10 cellular contexts compared by ENCODE assay signal in genomic region chr9:115944166-115944948, GRCh38.
DNase-seq lines count a peak whose midpoint lies in the region; ATAC-seq and TF ChIP-seq lines count a peak whose summit lies in the region.
"Had no signal": no experiment of that assay in that cellular context is flagged by ENCODE, and none has a peak within 500 bp of the region (broad histone marks: within the 10 kb centered on the region; RNA-seq: fewer than 3 reads in every experiment).

No MANE protein-coding gene starts in this region.

- H3K27ac Mint-ChIP-seq in Caco-2 (ENCODE audit: unreplicated experiment): no peak overlapping the region
- no peak overlapping the region for H3K27ac Mint-ChIP-seq in naive thymus-derived CD8-positive, alpha-beta T cell
- H3K27ac Mint-ChIP-seq: T-helper 1 cell treated with Interleukin-12 subunit alpha and Interleukin-12 subunit beta and Interleukin-4 antibody, amounts not matched to agents 30 μg/mL and 1 μg/mL, for 36 hours had no signal

- TF ChIP-seq POLR2A in Peyer's patch (IDR thresholded peaks at IDR 0.05): no peak

- H3K4me3 ChIP-seq in Caco-2 (ENCODE audit: low read depth, low read length) (no peak overlapping the region), Peyer's patch (no peak overlapping the region), osteoblast (ENCODE audit: insufficient read depth, low read length) (no peak overlapping the region)

- H3K4me2 ChIP-seq in osteoblast (ENCODE audit: insufficient read depth, low read length): peak overlapping the region; percentile 40

- no peak for ATAC-seq in HG03025 (IDR thresholded peaks at IDR 0.05; ENCODE audit: low FRiP score, unreplicated experiment)
- no peak for ATAC-seq in naive thymus-derived CD8-positive, alpha-beta T cell
- no peak for ATAC-seq in activated T-cell treated with anti-CD3 and anti-CD28 coated beads, Interleukin-2, amount 50 U/mL, for 4 hours
- ATAC-seq in HG02870 (IDR thresholded peaks at IDR 0.05; ENCODE audit: unreplicated experiment): no peak

- H3K4me1 ChIP-seq in Caco-2 (no peaks in the 10 kb centered on the region), Peyer's patch (no peaks in the 10 kb centered on the region), osteoblast (ENCODE audit: insufficient read depth, low read length) (peaks cover 46% of the 10 kb centered on the region)

- POLR2A ChIA-PET in Caco-2 (lab: Charles Lee): no interaction called here
- POLR2A ChIA-PET in naive thymus-derived CD8-positive, alpha-beta T cell (lab: Charles Lee): no interaction called here

- no peaks in the 10 kb centered on the region for H3K27me3 Mint-ChIP-seq in Caco-2 (ENCODE audit: insufficient read depth, unreplicated experiment)
- H3K27me3 Mint-ChIP-seq in naive thymus-derived CD8-positive, alpha-beta T cell: peaks cover 0 to 8% (median 0%) of the 10 kb centered on the region in 5 donors
- no peaks in the 10 kb centered on the region for H3K27me3 Mint-ChIP-seq in activated T-cell treated with anti-CD3 and anti-CD28 coated beads, Interleukin-2, amount 50 U/mL, for 4 hours (ENCODE audit: low read depth)

- H3K79me2 ChIP-seq in osteoblast (ENCODE audit: insufficient read depth, low read length): no peaks in the 10 kb centered on the region

- H3K36me3 ChIP-seq in Caco-2 (ENCODE audit: control insufficient read depth, insufficient read depth, low read length): no peaks in the 10 kb centered on the region
- no peaks in the 10 kb centered on the region for H3K36me3 ChIP-seq in Peyer's patch
- H3K36me3 ChIP-seq in osteoblast (ENCODE audit: insufficient read depth, low read length): no peaks in the 10 kb centered on the region

- H3K27me3 ChIP-seq in Caco-2 (replicated peaks; ENCODE audit: control insufficient read depth, insufficient read depth, low read length) (no peaks in the 10 kb centered on the region), Peyer's patch (no peaks in the 10 kb centered on the region), osteoblast (ENCODE audit: insufficient read depth, low read length) (no peaks in the 10 kb centered on the region)

- H2AFZ ChIP-seq in osteoblast (ENCODE audit: low read length): peak overlapping the region; percentile 6

- no peaks in the 10 kb centered on the region for H4K20me1 ChIP-seq in osteoblast (ENCODE audit: insufficient read depth, low read length)

- CTCF ChIA-PET in Caco-2 (lab: Charles Lee): no interaction called here

- no TSS peak for BruUV-seq in Caco-2 (replicated peaks; lab: Mats Ljungman, UMichigan)

- H3K9me3 Mint-ChIP-seq in Caco-2 (ENCODE audit: unreplicated experiment): no peaks in the 10 kb centered on the region
- H3K9me3 Mint-ChIP-seq in naive thymus-derived CD8-positive, alpha-beta T cell: peaks cover 0 to 13% (median 0%) of the 10 kb centered on the region in 9 donors
- no peaks in the 10 kb centered on the region for H3K9me3 Mint-ChIP-seq in activated T-cell treated with anti-CD3 and anti-CD28 coated beads, Interleukin-2, amount 50 U/mL, for 4 hours

- H3K36me3 Mint-ChIP-seq in Caco-2 (ENCODE audit: insufficient read depth, unreplicated experiment): no peaks in the 10 kb centered on the region
- H3K36me3 Mint-ChIP-seq in naive thymus-derived CD8-positive, alpha-beta T cell: no peaks in the 10 kb centered on the region
- H3K36me3 Mint-ChIP-seq in activated T-cell treated with anti-CD3 and anti-CD28 coated beads, Interleukin-2, amount 50 U/mL, for 4 hours (ENCODE audit: insufficient read depth): no peaks in the 10 kb centered on the region

- no peaks in the 10 kb centered on the region for H3K4me1 Mint-ChIP-seq in Caco-2 (ENCODE audit: low read depth, unreplicated experiment)
- H3K4me1 Mint-ChIP-seq in naive thymus-derived CD8-positive, alpha-beta T cell: no peaks in the 10 kb centered on the region
- no peaks in the 10 kb centered on the region for H3K4me1 Mint-ChIP-seq in activated T-cell treated with anti-CD3 and anti-CD28 coated beads, Interleukin-2, amount 50 U/mL, for 4 hours (ENCODE audit: low read depth)

- intact Hi-C loops in Caco-2 (cut with micrococcal nuclease; ENCODE audit: unreplicated experiment): no loop called here

- H3K27ac ChIP-seq in Peyer's patch: peak overlapping the region; percentile 17 to 68 (median 46)
- H3K27ac ChIP-seq in osteoblast (ENCODE audit: low read depth, low read length): peak overlapping the region; percentile 92

- peak; percentile 39 to 69 for DNase-seq in Caco-2
- DNase-seq in Peyer's patch: peak in 2 of 3 donors; percentile 16 to 81
- peak; percentile 100 for DNase-seq in fibroblast of the conjunctiva (ENCODE audit: low read depth)
- peak; percentile 71 for DNase-seq in osteoblast (ENCODE audit: insufficient read length, low spot score, missing footprints)
- no peak for DNase-seq in naive thymus-derived CD8-positive, alpha-beta T cell
- DNase-seq in activated T-cell treated with anti-CD3 and anti-CD28 coated beads, Interleukin-2, amount 50 U/mL, for 4 hours: no peak
- DNase-seq: occipital lobe had no signal

- TF ChIP-seq CTCF in Caco-2 (IDR thresholded peaks at IDR 0.05; ENCODE audit: insufficient read depth in 1 of 2, low read depth in 1 of 2, low read length in 1 of 2, severe bottlenecking in 1 of 2, unreplicated experiment in 1 of 2): no peak
- no peak for TF ChIP-seq CTCF in Peyer's patch (IDR thresholded peaks at IDR 0.05)
- no peak for TF ChIP-seq CTCF in osteoblast (IDR thresholded peaks at IDR 0.05; ENCODE audit: extremely low read depth, low read depth, low read length)

- H3K9me3 ChIP-seq in Caco-2 (no peaks in the 10 kb centered on the region), Peyer's patch (no peaks in the 10 kb centered on the region), osteoblast (ENCODE audit: low read depth, low read length) (no peaks in the 10 kb centered on the region)

- H3K4me3 Mint-ChIP-seq in Caco-2 (ENCODE audit: unreplicated experiment): no peak overlapping the region
- no peak overlapping the region for H3K4me3 Mint-ChIP-seq in naive thymus-derived CD8-positive, alpha-beta T cell
- no peak overlapping the region for H3K4me3 Mint-ChIP-seq in activated T-cell treated with anti-CD3 and anti-CD28 coated beads, Interleukin-2, amount 50 U/mL, for 4 hours
- H3K4me3 Mint-ChIP-seq: T-helper 1 cell treated with Interleukin-12 subunit alpha and Interleukin-12 subunit beta and Interleukin-4 antibody, amounts not matched to agents 30 μg/mL and 1 μg/mL, for 36 hours had no signal

Comparison
In these comparisons a context has a peak if more than half of its experiments do, and no peak if none do; other contexts are left out.
1. DNase-seq: peak in Caco-2 (2 of 2), Peyer's patch (2 of 3), fibroblast of the conjunctiva (single experiment) and osteoblast (single experiment); none in naive thymus-derived CD8-positive, alpha-beta T cell (0 of 10) and activated T-cell treated with anti-CD3 and anti-CD28 coated beads, Interleukin-2, amount 50 U/mL, for 4 hours (single experiment).